In the genomic region with DNA sequence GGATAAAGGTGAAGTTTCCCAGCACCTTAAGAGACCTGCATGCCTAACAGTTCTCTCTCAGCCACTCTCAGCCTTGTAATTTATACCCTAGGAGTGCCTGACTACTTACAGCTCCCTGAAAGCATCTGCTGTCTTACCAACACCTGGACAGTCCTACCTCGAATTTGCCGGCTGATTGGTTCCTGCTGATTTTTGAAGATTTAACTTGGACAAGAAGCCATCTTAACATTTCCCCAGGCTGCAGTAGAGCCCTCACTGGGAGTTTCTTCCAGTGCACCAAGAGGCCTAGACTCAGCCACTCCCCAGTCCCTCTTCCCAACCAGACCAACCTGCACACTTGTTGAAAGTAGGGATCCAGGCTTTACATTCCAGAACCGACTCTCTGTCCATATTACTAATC, we compare ENCODE assay signal across 28 cellular contexts.
"Had no signal": no experiment of that assay in that cellular context is flagged by ENCODE, and none has a peak within 500 bp of the region (broad histone marks: within the 10 kb centered on the region; RNA-seq: fewer than 3 reads in every experiment).

No MANE protein-coding gene starts in this region.

- H3K27me3 ChIP-seq: colonic mucosa, esophagus squamous epithelium, foreskin keratinocyte, gastroesophageal sphincter had no signal

- H3K9me3 ChIP-seq: colonic mucosa, esophagus squamous epithelium, gastrocnemius medialis, gastroesophageal sphincter, heart left ventricle, heart right ventricle had no signal

- H3K9me3 Mint-ChIP-seq: dendritic cell treated with granulocyte-macrophage colony-stimulating factor and Interleukin-4, amounts not matched to agents 40 ng/mL and 50 ng/mL, for 4 days; effector memory CD8-positive, alpha-beta T cell; endodermal cell had no signal

- H3K4me3 ChIP-seq: colonic mucosa, coronary artery, dorsolateral prefrontal cortex, esophagus squamous epithelium, gastrocnemius medialis, gastroesophageal sphincter, heart left ventricle, heart right ventricle had no signal

- ATAC-seq: effector memory CD8-positive, alpha-beta T cell; esophagus mucosa; foreskin keratinocyte; gastrocnemius medialis; gastroesophageal sphincter; heart left ventricle; heart right ventricle had no signal

- FAIRE-seq: colon, endometrium, endothelial cell of umbilical vein, frontal cortex had no signal

- H3K4me1 ChIP-seq: colonic mucosa, esophagus squamous epithelium, foreskin keratinocyte, gastrocnemius medialis, gastroesophageal sphincter, heart left ventricle, heart right ventricle had no signal

- H3K27ac ChIP-seq: colonic mucosa, coronary artery, dorsolateral prefrontal cortex, epithelial cell of prostate, esophagus squamous epithelium, foreskin keratinocyte, gastrocnemius medialis, gastroesophageal sphincter, heart left ventricle, heart right ventricle had no signal

- H3K36me3 ChIP-seq: colonic mucosa, esophagus squamous epithelium, gastrocnemius medialis, gastroesophageal sphincter, heart left ventricle, heart right ventricle had no signal

- H3K4me3 Mint-ChIP-seq: dendritic cell treated with granulocyte-macrophage colony-stimulating factor and Interleukin-4, amounts not matched to agents 40 ng/mL and 50 ng/mL, for 4 days; effector memory CD8-positive, alpha-beta T cell; endodermal cell had no signal

- H3K4me1 Mint-ChIP-seq: endodermal cell had no signal

- H3K27ac Mint-ChIP-seq: dendritic cell treated with granulocyte-macrophage colony-stimulating factor and Interleukin-4, amounts not matched to agents 40 ng/mL and 50 ng/mL, for 4 days; effector memory CD8-positive, alpha-beta T cell; endodermal cell had no signal

- DNase-seq: colonic mucosa; cortex of kidney; dermis blood vessel endothelial cell; dorsolateral prefrontal cortex; effector CD4-positive, alpha-beta T cell; effector CD8-positive, alpha-beta T cell; effector memory CD4-positive, alpha-beta T cell; effector memory CD8-positive, alpha-beta T cell; endodermal cell; erythroblast; esophagus squamous epithelium; foreskin fibroblast; foreskin keratinocyte; foreskin melanocyte; gastrocnemius medialis; glutamatergic neuron; head of caudate nucleus; heart left ventricle; heart right ventricle had no signal
